1 cellular context compared by ENCODE assay signal in genomic region chr10:6162589-6163356, GRCh38.
TF ChIP-seq lines count a peak whose summit lies in the region.

No MANE protein-coding gene starts in this region.

TF ChIP-seq in H1, 55 proteins besides CTCF, POLR2A, EP300 and RAD21 (continued from another document):
- TF ChIP-seq RBBP5 (IDR thresholded peaks at IDR 0.05; ENCODE audit: borderline replicate concordance, low read depth, low read length) (no peak), NRF1 (IDR thresholded peaks at IDR 0.05; ENCODE audit: low read depth, low read length) (no peak), CREB1 (IDR thresholded peaks at IDR 0.05) (no peak), GABPA (IDR thresholded peaks at IDR 0.05; ENCODE audit: borderline replicate concordance, insufficient read depth, low read length) (no peak), TAF7 (optimal IDR thresholded peaks at IDR 0.05; ENCODE audit: borderline replicate concordance, low read depth, low read length) (no peak), EGR1 (IDR thresholded peaks at IDR 0.05; ENCODE audit: borderline replicate concordance, low read depth, low read length) (no peak), KDM1A (IDR thresholded peaks at IDR 0.05; ENCODE audit: borderline replicate concordance, low read length) (no peak), KDM5A (IDR thresholded peaks at IDR 0.05; ENCODE audit: low read length) (no peak), ASH2L (IDR thresholded peaks at IDR 0.05; ENCODE audit: low read length) (no peak), CBX8 (IDR thresholded peaks at IDR 0.05; ENCODE audit: borderline replicate concordance, low read depth, low read length) (no peak)
